8 cellular contexts compared by ENCODE assay signal in genomic region chr7:6026011-6026819, GRCh38. TPM values are rescaled to one million over a fixed set of nuclear protein-coding genes. Genes with fewer than 3 reads are reported as not detected.
DNase-seq lines count a peak whose midpoint lies in the region; ATAC-seq and TF ChIP-seq lines count a peak whose summit lies in the region.

No MANE protein-coding gene starts in this region.

- no peak overlapping the region for H3K9ac ChIP-seq in SU-DHL-6 (ENCODE audit: low read length)

- H3K4me1 ChIP-seq in right cardiac atrium (ENCODE audit: control insufficient read depth, insufficient read depth, low read length): no peaks in the 10 kb centered on the region

- H3K36me3 ChIP-seq in BJ (ENCODE audit: control insufficient read depth, insufficient read depth, low read length) (peaks cover 38% of the 10 kb centered on the region), SU-DHL-6 (ENCODE audit: low read length) (peaks cover 21% of the 10 kb centered on the region)

- no peak overlapping the region for H3K4me3 ChIP-seq in BJ (ENCODE audit: low read depth, low read length)
- no peak overlapping the region for H3K4me3 ChIP-seq in SU-DHL-6 (ENCODE audit: insufficient read depth, low read length, poor library complexity, severe bottlenecking)
- H3K4me3 ChIP-seq in right cardiac atrium (ENCODE audit: low read length): no peak overlapping the region

- intact Hi-C loops in right cardiac atrium (cut with DNase I): no loop called here

- CTCF ChIA-PET in BJ (lab: Yijun Ruan, JAX): interaction anchor here (1.1 kb wide), 2 partner anchors 9 to 13 kb away, joined by 3 to 4 read pairs; no protein-coding TSS in a partner anchor

- H3K9me3 Mint-ChIP-seq in activated naive CD8-positive, alpha-beta T cell treated with anti-CD3 and anti-CD28 coated beads, Interleukin-2, amount 10 ng/mL, durations not matched to agents 7 days and 5 days: no peaks in the 10 kb centered on the region

- ATAC-seq in GM19372 (IDR thresholded peaks at IDR 0.05; ENCODE audit: low read depth, unreplicated experiment) (peak; percentile 57), right cardiac atrium (peak; percentile 87 to 94)
- ATAC-seq in activated naive CD8-positive, alpha-beta T cell treated with anti-CD3 and anti-CD28 coated beads, Interleukin-2, amount 10 ng/mL, durations not matched to agents 7 days and 5 days (ENCODE audit: low read depth): peak; percentile 100

- H3K27me3 ChIP-seq in BJ (ENCODE audit: control insufficient read depth, insufficient read depth, low read length) (no peaks in the 10 kb centered on the region), SU-DHL-6 (ENCODE audit: low read length) (no peaks in the 10 kb centered on the region), right cardiac atrium (ENCODE audit: control insufficient read depth, insufficient read depth) (no peaks in the 10 kb centered on the region)

- H3K9me3 ChIP-seq in SU-DHL-6 (ENCODE audit: insufficient read depth, low read length): no peaks in the 10 kb centered on the region
- H3K9me3 ChIP-seq in right cardiac atrium (ENCODE audit: control insufficient read depth, low read length): no peaks in the 10 kb centered on the region

- TF ChIP-seq CTCF in BJ (IDR thresholded peaks at IDR 0.05; ENCODE audit: insufficient read depth, low read depth, low read length) (peak; percentile 43; the same call in 1 of the 2 replicates), SU-DHL-6 (IDR thresholded peaks at IDR 0.05; ENCODE audit: insufficient read depth, low read length, poor library complexity, severe bottlenecking) (peak; percentile 14)

- DNase-seq in BJ (ENCODE audit: low read depth): no peak
- peak; percentile 59 for DNase-seq in HK-2 (ENCODE audit: unreplicated experiment)
- peak; percentile 71 for DNase-seq in activated naive CD8-positive, alpha-beta T cell treated with anti-CD3 and anti-CD28 coated beads, Interleukin-2, amount 10 ng/mL, durations not matched to agents 7 days and 5 days
- peak; percentile 68 to 85 (median 84) for DNase-seq in right cardiac atrium
- DNase-seq in stimulated activated CD4-positive, alpha-beta T cell treated with anti-CD3 and anti-CD28 coated beads, Interleukin-12 subunit alpha, Interleukin-12 subunit beta, amount 100 ng/mL, for 24 hours (ENCODE audit: low read depth in 2 of 2): peak; percentile 19 to 44
- no peak for DNase-seq in cerebellum (ENCODE audit: low spot score)

- H3K4me1 Mint-ChIP-seq in activated naive CD8-positive, alpha-beta T cell treated with anti-CD3 and anti-CD28 coated beads, Interleukin-2, amount 10 ng/mL, durations not matched to agents 7 days and 5 days: peaks cover 17% of the 10 kb centered on the region

- H3K4me3 Mint-ChIP-seq in activated naive CD8-positive, alpha-beta T cell treated with anti-CD3 and anti-CD28 coated beads, Interleukin-2, amount 10 ng/mL, durations not matched to agents 7 days and 5 days: peak overlapping the region; percentile 74

- peaks cover 23% of the 10 kb centered on the region for H3F3A ChIP-seq in SU-DHL-6 (ENCODE audit: insufficient read depth)

- no peaks in the 10 kb centered on the region for H3K27me3 Mint-ChIP-seq in activated naive CD8-positive, alpha-beta T cell treated with anti-CD3 and anti-CD28 coated beads, Interleukin-2, amount 10 ng/mL, durations not matched to agents 7 days and 5 days

- no peak overlapping the region for H3K27ac ChIP-seq in SU-DHL-6 (ENCODE audit: low read depth, low read length)
- peak overlapping the region; percentile 74 for H3K27ac ChIP-seq in right cardiac atrium (ENCODE audit: low read length)

- H3K9me2 ChIP-seq in SU-DHL-6 (replicated peaks; ENCODE audit: insufficient read depth, low read length): no peaks in the 10 kb centered on the region

- H4K20me1 ChIP-seq in SU-DHL-6 (ENCODE audit: low read depth, low read length): peaks cover 4% of the 10 kb centered on the region; the same call in 1 of the 2 replicates

- WGBS in right cardiac atrium: 77% methylated on average over 22 of the region's 22 CpGs

- POLR2A ChIA-PET in BJ (lab: Charles Lee): no interaction called here
- POLR2A ChIA-PET in activated naive CD8-positive, alpha-beta T cell treated with anti-CD3 and anti-CD28 coated beads, Interleukin-2, amount 10 ng/mL, durations not matched to agents 7 days and 5 days (lab: Charles Lee): interaction anchor here (0.6 to 2.0 kb wide), 4 partner anchors 15 to 35 kb away, joined by 3 to 9 read pairs (median 3); partner anchors contain the start of genes AIMP2 and PMS2

- H3K4me2 ChIP-seq in SU-DHL-6 (ENCODE audit: low read depth, low read length, poor library complexity, severe bottlenecking): no peak overlapping the region

- peaks cover 33% of the 10 kb centered on the region for H3K36me3 Mint-ChIP-seq in activated naive CD8-positive, alpha-beta T cell treated with anti-CD3 and anti-CD28 coated beads, Interleukin-2, amount 10 ng/mL, durations not matched to agents 7 days and 5 days

- H3K27ac Mint-ChIP-seq in activated naive CD8-positive, alpha-beta T cell treated with anti-CD3 and anti-CD28 coated beads, Interleukin-2, amount 10 ng/mL, durations not matched to agents 7 days and 5 days: peak overlapping the region; percentile 91

- H2AFZ ChIP-seq in SU-DHL-6 (ENCODE audit: low read depth, low read length, severe bottlenecking): no peak overlapping the region

- H3K79me2 ChIP-seq in SU-DHL-6 (ENCODE audit: insufficient read depth, low read length): no peaks in the 10 kb centered on the region

RNA-seq across cellular contexts. Expression of gene ANKRD61, which starts 5.0 kb away (rescaled TPM):
- polyA plus RNA-seq in BJ (2011; rRNA removed) (0.31 and 0.40 TPM in 2 replicates), right cardiac atrium (0.11 TPM)
- polyA minus RNA-seq in BJ (2011; rRNA and poly(A)+ RNA removed): 0.15 and 0.47 TPM in 2 replicates
- not detected for total RNA-seq in activated naive CD8-positive, alpha-beta T cell treated with anti-CD3 and anti-CD28 coated beads, Interleukin-2, amount 10 ng/mL, durations not matched to agents 7 days and 5 days
- total RNA-seq in right cardiac atrium (not detected), cerebellum (not detected)

RNA-seq across cellular contexts. Expression of gene AIMP2, which starts 17.1 kb away (rescaled TPM):
- polyA plus RNA-seq in BJ (2011; rRNA removed) (74.9 and 75.0 TPM in 2 replicates), right cardiac atrium (35.6 TPM)
- polyA minus RNA-seq in BJ (2011; rRNA and poly(A)+ RNA removed): 43.6 and 73.2 TPM in 2 replicates
- total RNA-seq in activated naive CD8-positive, alpha-beta T cell treated with anti-CD3 and anti-CD28 coated beads, Interleukin-2, amount 10 ng/mL, durations not matched to agents 7 days and 5 days: 10 to 100 TPM; 21.4 to 23.8 TPM
- total RNA-seq in right cardiac atrium (10 to 100 TPM; 27.9 to 35.5 (median 33.5) TPM), cerebellum (18.4 TPM)

RNA-seq across cellular contexts. Expression of gene PMS2, which starts 17.4 kb away (rescaled TPM):
- 6.4 and 9.7 TPM in 2 replicates for polyA plus RNA-seq in BJ (2011; rRNA removed)
- 5.6 and 6.9 TPM in 2 replicates for polyA minus RNA-seq in BJ (2011; rRNA and poly(A)+ RNA removed)
- total RNA-seq in activated naive CD8-positive, alpha-beta T cell treated with anti-CD3 and anti-CD28 coated beads, Interleukin-2, amount 10 ng/mL, durations not matched to agents 7 days and 5 days: 10 to 100 TPM; 21.1 to 24.1 TPM
- 1 to 10 TPM; 6.4 to 8.2 (median 6.6) TPM for total RNA-seq in right cardiac atrium
- polyA plus RNA-seq in right cardiac atrium: 3.1 TPM
- 26.1 TPM for total RNA-seq in cerebellum

RNA-seq across cellular contexts. Expression of gene EIF2AK1, which starts 32.8 kb away (rescaled TPM):
- polyA plus RNA-seq in BJ (2011; rRNA removed) (66.5 and 71.6 TPM in 2 replicates), right cardiac atrium (33.3 TPM)
- 29.0 and 33.3 TPM in 2 replicates for polyA minus RNA-seq in BJ (2011; rRNA and poly(A)+ RNA removed)
- total RNA-seq in activated naive CD8-positive, alpha-beta T cell treated with anti-CD3 and anti-CD28 coated beads, Interleukin-2, amount 10 ng/mL, durations not matched to agents 7 days and 5 days: 100 to 1,000 TPM in 1 of 2 experiments, 10 to 100 TPM in 1; 96.4 to 113 TPM
- total RNA-seq in right cardiac atrium (10 to 100 TPM; 45.7 to 53.9 (median 49.0) TPM), cerebellum (69.3 TPM)

RNA-seq across cellular contexts. Expression of gene RSPH10B, which starts 55.7 kb away (rescaled TPM):
- polyA plus RNA-seq in BJ (2011; rRNA removed) (not detected in 2 replicates), right cardiac atrium (0.11 TPM)
- 0.05 TPM in 1 of 2 replicates, not detected in the other for polyA minus RNA-seq in BJ (2011; rRNA and poly(A)+ RNA removed)
- total RNA-seq in activated naive CD8-positive, alpha-beta T cell treated with anti-CD3 and anti-CD28 coated beads, Interleukin-2, amount 10 ng/mL, durations not matched to agents 7 days and 5 days: under 1 TPM in 1 of 2 experiments, not detected in 1; 0.53 TPM
- total RNA-seq in right cardiac atrium (not detected), cerebellum (4.1 TPM)

Comparison
In these comparisons a context has a peak if more than half of its experiments do, and no peak if none do; other contexts are left out.
1. DNase-seq: peak in HK-2 (single experiment), activated naive CD8-positive, alpha-beta T cell treated with anti-CD3 and anti-CD28 coated beads, Interleukin-2, amount 10 ng/mL, durations not matched to agents 7 days and 5 days (single experiment), right cardiac atrium (3 of 3) and stimulated activated CD4-positive, alpha-beta T cell treated with anti-CD3 and anti-CD28 coated beads, Interleukin-12 subunit alpha, Interleukin-12 subunit beta, amount 100 ng/mL, for 24 hours (2 of 2); none in BJ (single experiment) and cerebellum (single experiment).
2. Peak in every context shown above with its lines, with median percentiles within 50 percentile points of each other: ATAC-seq.